14 cellular contexts compared by ENCODE assay signal in the genomic region with DNA sequence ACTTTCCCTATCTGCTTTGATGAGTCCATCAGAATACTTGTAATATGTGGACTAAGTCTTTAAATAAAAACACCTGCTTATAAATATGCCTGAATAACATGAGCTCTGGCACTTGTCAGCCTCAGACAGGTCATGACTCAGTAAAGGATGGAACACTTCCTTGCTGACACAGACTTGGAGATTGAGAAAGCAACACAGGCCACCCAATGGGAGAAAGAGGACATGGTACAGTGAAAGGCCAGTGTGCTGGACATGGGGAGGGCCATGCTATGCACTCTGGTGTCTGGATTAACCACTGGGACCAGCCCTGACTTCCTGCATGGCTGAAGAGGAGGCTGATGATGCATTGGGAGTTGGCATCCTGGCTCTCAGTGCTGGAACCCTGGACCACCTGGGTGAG.
DNase-seq lines count a peak whose midpoint lies in the region; ATAC-seq, FAIRE-seq and TF ChIP-seq lines count a peak whose summit lies in the region.
"Had no signal": no experiment of that assay in that cellular context is flagged by ENCODE, and none has a peak within 500 bp of the region (broad histone marks: within the 10 kb centered on the region; RNA-seq: fewer than 3 reads in every experiment).

No MANE protein-coding gene starts in this region.

- H3K27ac ChIP-seq in astrocyte (ENCODE audit: low read depth, low read length) = peak overlapping the region; percentile 94
- H3K27ac ChIP-seq in left ventricle myocardium inferior (replicated peaks) = peak overlapping the region; percentile 58
- no peak overlapping the region for H3K27ac ChIP-seq in upper lobe of right lung

- H3K4me1 Mint-ChIP-seq in astrocyte (ENCODE audit: low read depth, unreplicated experiment) = peaks cover 17% of the 10 kb centered on the region

- H3K9me3 ChIP-seq in astrocyte (ENCODE audit: insufficient read depth, low read depth, low read length) (no peaks in the 10 kb centered on the region), left ventricle myocardium inferior (replicated peaks) (peaks cover 9% of the 10 kb centered on the region), upper lobe of right lung (no peaks in the 10 kb centered on the region)

- H3K4me3 ChIP-seq in astrocyte (ENCODE audit: insufficient read depth, low read depth, low read length) (no peak overlapping the region), left ventricle myocardium inferior (no peak overlapping the region), upper lobe of right lung (no peak overlapping the region)

- H3K79me2 ChIP-seq in astrocyte (ENCODE audit: insufficient read depth, low read length) = no peaks in the 10 kb centered on the region

- H3K36me3 Mint-ChIP-seq in astrocyte (ENCODE audit: low read depth, unreplicated experiment) = peaks cover 8% of the 10 kb centered on the region

- H3K4me3 Mint-ChIP-seq in astrocyte (ENCODE audit: unreplicated experiment) = no peak overlapping the region
- H3K4me3 Mint-ChIP-seq: natural killer cell had no signal

- no peak overlapping the region for H2AFZ ChIP-seq in astrocyte (ENCODE audit: low read depth, low read length)

- TF ChIP-seq CTCF in astrocyte (IDR thresholded peaks at IDR 0.05; ENCODE audit: insufficient read depth, low read depth, low read length) (no peak), left ventricle myocardium inferior (IDR thresholded peaks at IDR 0.05; ENCODE audit: borderline replicate concordance) (no peak), upper lobe of right lung (IDR thresholded peaks at IDR 0.05) (no peak)

- H3K27me3 ChIP-seq in astrocyte (ENCODE audit: insufficient read depth, low read length) (no peaks in the 10 kb centered on the region), left ventricle myocardium inferior (ENCODE audit: low read depth) (no peaks in the 10 kb centered on the region), upper lobe of right lung (no peaks in the 10 kb centered on the region)

- no peaks in the 10 kb centered on the region for H3K9me3 Mint-ChIP-seq in astrocyte (ENCODE audit: unreplicated experiment)

- ATAC-seq in upper lobe of right lung (peak; percentile 33), GM21390 (IDR thresholded peaks at IDR 0.05; ENCODE audit: unreplicated experiment) (no peak)
- ATAC-seq: natural killer cell had no signal

- no peaks in the 10 kb centered on the region for H3K27me3 Mint-ChIP-seq in astrocyte (ENCODE audit: low read depth, unreplicated experiment)

- peak overlapping the region; percentile 67 for H3K4me2 ChIP-seq in astrocyte (ENCODE audit: low read length)

- H3K27ac Mint-ChIP-seq in astrocyte (ENCODE audit: unreplicated experiment) = peak overlapping the region; percentile 54
- H3K27ac Mint-ChIP-seq: natural killer cell had no signal

- H3K36me3 ChIP-seq in astrocyte (ENCODE audit: insufficient read depth, low read length) = no peaks in the 10 kb centered on the region
- no peaks in the 10 kb centered on the region for H3K36me3 ChIP-seq in left ventricle myocardium inferior
- H3K36me3 ChIP-seq in upper lobe of right lung = no peaks in the 10 kb centered on the region

- peaks cover 17% of the 10 kb centered on the region for H3K4me1 ChIP-seq in astrocyte (ENCODE audit: insufficient read depth, low read length)
- peaks cover 29% of the 10 kb centered on the region for H3K4me1 ChIP-seq in left ventricle myocardium inferior
- H3K4me1 ChIP-seq in upper lobe of right lung = no peaks in the 10 kb centered on the region

- peak; percentile 5 for FAIRE-seq in astrocyte (lab: Jason Lieb, UNC)

- H4K20me1 ChIP-seq in astrocyte (ENCODE audit: insufficient read depth, low read length) = peaks cover 4% of the 10 kb centered on the region

- peak; percentile 94 for DNase-seq in HCEC 1CT
- peak; percentile 70 for DNase-seq in astrocyte (ENCODE audit: low read depth)
- no peak for DNase-seq in left ventricle myocardium inferior
- DNase-seq in upper lobe of right lung = no peak
- DNase-seq in DMS79 (lab: John Stamatoyannopoulos, UW) = no peak
- DNase-seq in NCI-H146 treated with DMSO at 0.1 percent for 48 hours (lab: John Stamatoyannopoulos, UW; ENCODE audit: unreplicated experiment) = no peak
- DNase-seq: activated CD4-positive, CD25-positive, alpha-beta regulatory T cell; activated gamma-delta T cell; GF-D8; Karpas-422; natural killer cell; NCI-H446; SIG-M5 had no signal

- peak overlapping the region; percentile 75 for H3K9ac ChIP-seq in astrocyte (ENCODE audit: low read length)

- intact Hi-C loops in left ventricle myocardium inferior (cut with micrococcal nuclease) = no loop called here
- intact Hi-C loops in upper lobe of right lung (cut with DNase I) = no loop called here

Comparison
In these comparisons a context has a peak if more than half of its experiments do, and no peak if none do; other contexts are left out.
1. DNase-seq: peak in HCEC 1CT (single experiment) and astrocyte (single experiment); none in left ventricle myocardium inferior (single experiment), upper lobe of right lung (single experiment), DMS79 (single experiment) and NCI-H146 treated with DMSO at 0.1 percent for 48 hours (single experiment).